ENCODE assay signal across 8 cellular contexts in the genomic region with DNA sequence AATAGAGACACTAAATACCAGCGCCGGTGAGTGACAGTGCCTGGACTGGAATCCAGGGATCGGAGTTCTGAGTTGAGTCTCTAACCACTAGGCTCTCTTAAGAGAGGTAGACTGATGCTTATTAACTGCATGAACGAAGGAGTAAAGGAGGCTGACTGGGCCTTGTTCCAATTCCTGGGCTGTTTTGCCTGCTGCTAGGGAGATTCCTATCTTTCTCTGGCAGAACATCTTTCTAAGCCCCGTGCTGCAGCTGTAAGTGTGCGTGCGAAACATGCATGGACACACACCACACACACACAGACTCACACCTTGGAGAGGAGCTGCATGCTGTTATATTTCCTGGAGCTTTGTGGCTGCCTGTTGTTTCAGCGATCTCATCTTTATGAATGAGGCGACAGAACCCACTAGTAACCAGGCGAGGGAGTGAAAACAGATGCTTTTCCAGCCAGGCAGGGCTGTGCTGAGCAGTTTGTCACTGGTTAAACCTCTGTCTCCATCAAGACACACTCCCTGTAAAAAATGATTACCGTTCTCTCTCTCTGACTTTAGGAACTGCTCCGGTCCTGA.
DNase-seq lines count a peak whose midpoint lies in the region; ATAC-seq lines count a peak whose summit lies in the region.

No MANE protein-coding gene starts in this region.

- no peak overlapping the region for H3K4me3 ChIP-seq in Jurkat, Clone E6-1 (ENCODE audit: low read length)

- DNase-seq in DMS79 treated with DMSO at 0.1 percent for 48 hours (lab: John Stamatoyannopoulos, UW), result peak; percentile 60
- peak; percentile 54 for DNase-seq in Jurkat, Clone E6-1 (ENCODE audit: low read depth, low spot score)
- peak; percentile 63 for DNase-seq in activated T-cell treated with anti-CD3 and anti-CD28 coated beads, Interleukin-2, amount 50 U/mL, for 48 hours
- DNase-seq in hepatic stellate cell (ENCODE audit: low spot score), result peak; percentile 28
- DNase-seq in stimulated activated CD8-positive, alpha-beta memory T cell treated with anti-CD3 and anti-CD28 coated beads, Interleukin-7, amount 100 ng/mL, for 4 hours (ENCODE audit: low read depth in 2 of 2), result peak; percentile 16 to 17
- DNase-seq in iPS-NIHi11 (ENCODE audit: low spot score), result no peak
- DNase-seq in A172 (ENCODE audit: low spot score), result no peak

- peak; percentile 40 for ATAC-seq in GM21447 (IDR thresholded peaks at IDR 0.05; ENCODE audit: unreplicated experiment)

Comparison
In these comparisons a context has a peak if more than half of its experiments do, and no peak if none do; other contexts are left out.
1. DNase-seq: peak in DMS79 treated with DMSO at 0.1 percent for 48 hours (single experiment), Jurkat, Clone E6-1 (single experiment), activated T-cell treated with anti-CD3 and anti-CD28 coated beads, Interleukin-2, amount 50 U/mL, for 48 hours (2 of 2), hepatic stellate cell (single experiment) and stimulated activated CD8-positive, alpha-beta memory T cell treated with anti-CD3 and anti-CD28 coated beads, Interleukin-7, amount 100 ng/mL, for 4 hours (2 of 2); none in iPS-NIHi11 (single experiment) and A172 (single experiment).